In the genomic region with DNA sequence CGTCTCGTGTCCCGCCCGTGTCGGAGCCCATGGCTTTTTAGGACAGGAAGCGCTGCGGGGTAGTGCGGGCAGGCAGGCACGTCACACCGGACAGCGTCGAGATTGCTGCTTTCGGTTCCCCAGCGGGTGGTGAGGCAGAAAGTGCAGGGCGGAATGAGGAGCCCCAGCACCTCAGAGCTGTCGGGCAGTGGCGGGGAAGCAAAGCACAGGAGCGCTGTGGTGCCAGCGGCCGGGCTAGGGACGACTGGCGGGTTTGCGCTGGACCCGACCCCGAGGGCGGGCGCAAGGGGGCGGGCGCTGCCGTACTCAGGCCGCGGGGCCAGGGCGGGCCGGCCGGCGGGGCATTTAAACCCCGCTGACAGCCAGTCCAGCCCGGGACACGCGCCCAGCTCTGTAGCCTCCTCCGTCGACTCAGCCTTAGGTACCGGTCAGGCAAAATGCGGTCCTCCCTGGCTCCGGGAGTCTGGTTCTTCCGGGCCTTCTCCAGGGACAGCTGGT, we compare ENCODE assay signal across 8 cellular contexts. TPM values are rescaled to one million over a fixed set of nuclear protein-coding genes. Genes with fewer than 3 reads are reported as not detected.
A peak's percentile ranks its signal among the peaks of the same experiment; 100 is the strongest.
DNase-seq lines count a peak whose midpoint lies in the region; ATAC-seq and TF ChIP-seq lines count a peak whose summit lies in the region.

SLC37A2 (plus strand) TSS at position 375 of the 498 bp plus-strand sequence; CDS start at position 438, 63 bp downstream.

- H3K27ac Mint-ChIP-seq in T-helper 1 cell treated with Interleukin-12 subunit alpha and Interleukin-12 subunit beta and Interleukin-4 antibody, amounts not matched to agents 30 μg/mL and 1 μg/mL, for 36 hours = peak within 1 kb of the TSS; percentile 37
- no peak within 1 kb of the TSS for H3K27ac Mint-ChIP-seq in chondrocyte (ENCODE audit: unreplicated experiment)

- peaks cover 2% of the 10 kb centered on the region for H3K4me1 Mint-ChIP-seq in T-helper 1 cell treated with Interleukin-12 subunit alpha and Interleukin-12 subunit beta and Interleukin-4 antibody, amounts not matched to agents 30 μg/mL and 1 μg/mL, for 36 hours (ENCODE audit: low read depth)
- H3K4me1 Mint-ChIP-seq in chondrocyte (ENCODE audit: low read depth) = peaks cover 2% of the 10 kb centered on the region

- H3K27me3 Mint-ChIP-seq in T-helper 1 cell treated with Interleukin-12 subunit alpha and Interleukin-12 subunit beta and Interleukin-4 antibody, amounts not matched to agents 30 μg/mL and 1 μg/mL, for 36 hours (ENCODE audit: low read depth) = peaks cover 72% of the 10 kb centered on the region
- H3K27me3 Mint-ChIP-seq in chondrocyte (ENCODE audit: low read depth) = peaks cover 4% of the 10 kb centered on the region

- DNase-seq in Daoy (ENCODE audit: low read depth) = peak; percentile 84
- DNase-seq in GM20000 (ENCODE audit: low spot score) = peak; percentile 88
- no peak for DNase-seq in chondrocyte (ENCODE audit: low spot score)
- DNase-seq in left kidney (ENCODE audit: low read depth, low spot score) = peak; percentile 84
- peak; percentile 22 to 30 for DNase-seq in stimulated activated CD4-positive, alpha-beta T cell treated with anti-CD3 and anti-CD28 coated beads, Interleukin-15, amount 100 ng/mL, for 48 hours (ENCODE audit: low read depth in 2 of 2)
- no peak for DNase-seq in SHP77 treated with DMSO at 0.1 percent for 48 hours (lab: John Stamatoyannopoulos, UW)

- H3K4me3 Mint-ChIP-seq in T-helper 1 cell treated with Interleukin-12 subunit alpha and Interleukin-12 subunit beta and Interleukin-4 antibody, amounts not matched to agents 30 μg/mL and 1 μg/mL, for 36 hours = peak within 1 kb of the TSS; percentile 76
- peak within 1 kb of the TSS; percentile 84 for H3K4me3 Mint-ChIP-seq in chondrocyte (ENCODE audit: unreplicated experiment)

- no peaks in the 10 kb centered on the region for H3K36me3 Mint-ChIP-seq in T-helper 1 cell treated with Interleukin-12 subunit alpha and Interleukin-12 subunit beta and Interleukin-4 antibody, amounts not matched to agents 30 μg/mL and 1 μg/mL, for 36 hours (ENCODE audit: low read depth)
- H3K36me3 Mint-ChIP-seq in chondrocyte (ENCODE audit: low read depth) = no peaks in the 10 kb centered on the region

- peak; percentile 84 for ATAC-seq in HG03565 (IDR thresholded peaks at IDR 0.05; ENCODE audit: unreplicated experiment)

- H3K9me3 Mint-ChIP-seq in T-helper 1 cell treated with Interleukin-12 subunit alpha and Interleukin-12 subunit beta and Interleukin-4 antibody, amounts not matched to agents 30 μg/mL and 1 μg/mL, for 36 hours = no peaks in the 10 kb centered on the region
- no peaks in the 10 kb centered on the region for H3K9me3 Mint-ChIP-seq in chondrocyte (ENCODE audit: low read depth)

- TF ChIP-seq CTCF in GM20000 (IDR thresholded peaks at IDR 0.05; ENCODE audit: extremely low read depth, missing control alignments) (peak; percentile 9), chondrocyte (IDR thresholded peaks at IDR 0.05) (peak; percentile 66)

RNA-seq across cellular contexts. Expression of gene SLC37A2, which starts in this region (rescaled TPM):
- total RNA-seq in Daoy (2014; rRNA removed; shearing (Covaris generic)) = 4.1 and 4.2 TPM in 2 replicates
- total RNA-seq in chondrocyte = 0.37 to 1.2 TPM in 2 of 3 replicates, not detected in the other

Comparison
In these comparisons a context has a peak if more than half of its experiments do, and no peak if none do; other contexts are left out.
1. DNase-seq: peak in Daoy (single experiment), GM20000 (single experiment), left kidney (single experiment) and stimulated activated CD4-positive, alpha-beta T cell treated with anti-CD3 and anti-CD28 coated beads, Interleukin-15, amount 100 ng/mL, for 48 hours (2 of 2); none in chondrocyte (single experiment) and SHP77 treated with DMSO at 0.1 percent for 48 hours (single experiment).